ENCODE assay signal across 17 cellular contexts in genomic region chr15:85684174-85684710, GRCh38.
DNase-seq lines count a peak whose midpoint lies in the region; ATAC-seq and TF ChIP-seq lines count a peak whose summit lies in the region.
"Had no signal": no experiment of that assay in that cellular context is flagged by ENCODE, and none has a peak within 500 bp of the region (broad histone marks: within the 10 kb centered on the region; RNA-seq: fewer than 3 reads in every experiment).

No MANE protein-coding gene starts in this region.

- TF ChIP-seq CTCF in OCI-LY1 (IDR thresholded peaks at IDR 0.05; ENCODE audit: low read length) (no peak), heart left ventricle (IDR thresholded peaks at IDR 0.05) (no peak), smooth muscle cell (IDR thresholded peaks at IDR 0.05; ENCODE audit: borderline replicate concordance, insufficient read depth, poor library complexity, severe bottlenecking) (no peak)

- H3K4me3 Mint-ChIP-seq in activated naive CD4-positive, alpha-beta T cell treated with anti-CD3 and anti-CD28 coated beads, Interleukin-2, amount 50 U/mL, for 24 hours = no peak overlapping the region
- H3K4me3 Mint-ChIP-seq: CD8-positive, alpha-beta T cell had no signal

- peaks cover 7% of the 10 kb centered on the region for H3K36me3 Mint-ChIP-seq in activated naive CD4-positive, alpha-beta T cell treated with anti-CD3 and anti-CD28 coated beads, Interleukin-2, amount 50 U/mL, for 24 hours

- DNase-seq in activated naive CD4-positive, alpha-beta T cell (lab: John Stamatoyannopoulos, UW) = no peak
- peak in 1 of 5 donors; percentile 54 for DNase-seq in heart left ventricle
- no peak for DNase-seq in smooth muscle cell (lab: John Stamatoyannopoulos, UW; ENCODE audit: unreplicated experiment)
- DNase-seq in T-helper 9 cell = no peak
- DNase-seq in 8988T = no peak
- DNase-seq: CD8-positive, alpha-beta T cell; IMR-90; NCI-H1417; NCI-H1930; NCI-H2171; NCI-H446 treated with DMSO at 0.1 percent for 48 hours; NCI-H748 treated with DMSO at 0.1 percent for 48 hours had no signal

- H3K4me1 ChIP-seq in OCI-LY1 (ENCODE audit: insufficient read depth, low read length, severe bottlenecking) = peaks cover 47% of the 10 kb centered on the region
- peaks cover 0 to 48% (median 27%) of the 10 kb centered on the region in 12 donors for H3K4me1 ChIP-seq in heart left ventricle
- peaks cover 4% of the 10 kb centered on the region for H3K4me1 ChIP-seq in smooth muscle cell (ENCODE audit: low read depth)
- H3K4me1 ChIP-seq: A549, HAP-1 had no signal

- H3K9me2 ChIP-seq in OCI-LY1 (ENCODE audit: low read depth, low read length) = no peaks in the 10 kb centered on the region

- H3K27ac Mint-ChIP-seq in activated naive CD4-positive, alpha-beta T cell treated with anti-CD3 and anti-CD28 coated beads, Interleukin-2, amount 50 U/mL, for 24 hours = peak overlapping the region; percentile 74

- 58 to 70% (median 65%) methylated on average over 6 of the region's 6 CpGs for WGBS in heart left ventricle, 4 donors
- WGBS in smooth muscle cell (ENCODE audit: low lambda C conversion rate) = 91% methylated on average over 6 of the region's 6 CpGs

- no peaks in the 10 kb centered on the region for H3K27me3 ChIP-seq in OCI-LY1 (ENCODE audit: insufficient read depth, low read length)
- no peaks in the 10 kb centered on the region for H3K27me3 ChIP-seq in heart left ventricle
- H3K27me3 ChIP-seq in smooth muscle cell (ENCODE audit: low read depth) = no peaks in the 10 kb centered on the region

- H3K27ac ChIP-seq in OCI-LY1 (ENCODE audit: low read depth, low read length, poor library complexity, severe bottlenecking) (peak overlapping the region; percentile 96), heart left ventricle (peak overlapping the region in 10 of 12 donors; percentile 24 to 76 (median 44)), smooth muscle cell (ENCODE audit: low read depth) (peak overlapping the region; percentile 63)
- H3K27ac ChIP-seq: A549 had no signal

- H3F3A ChIP-seq in OCI-LY1 (ENCODE audit: insufficient read depth, low read length) (peaks cover 18% of the 10 kb centered on the region; the same call in 1 of the 2 replicates), smooth muscle cell (ENCODE audit: low read depth) (peaks cover 11% of the 10 kb centered on the region)

- H3K36me3 ChIP-seq in OCI-LY1 (ENCODE audit: insufficient read depth, low read length) (peaks cover 28% of the 10 kb centered on the region; the same call in 1 of the 2 replicates), heart left ventricle (peaks cover 0 to 99% (median 94%) of the 10 kb centered on the region in 9 donors), smooth muscle cell (ENCODE audit: low read depth) (no peaks in the 10 kb centered on the region)

- peaks cover 31% of the 10 kb centered on the region for H3K4me1 Mint-ChIP-seq in activated naive CD4-positive, alpha-beta T cell treated with anti-CD3 and anti-CD28 coated beads, Interleukin-2, amount 50 U/mL, for 24 hours

- H4K20me1 ChIP-seq in OCI-LY1 (ENCODE audit: insufficient read depth, low read length) = no peaks in the 10 kb centered on the region
- no peaks in the 10 kb centered on the region for H4K20me1 ChIP-seq in smooth muscle cell (ENCODE audit: low read depth)

- intact Hi-C loops in heart left ventricle (cut with DNase I) = loop anchor here in 1 of 10 donors (10.0 kb wide), 1 partner anchor 199 kb away; no protein-coding TSS in a partner anchor

- H3K9ac ChIP-seq in OCI-LY1 (ENCODE audit: low read length) = no peak overlapping the region
- H3K9ac ChIP-seq in smooth muscle cell (ENCODE audit: low read depth) = no peak overlapping the region

- H3K9me3 ChIP-seq in OCI-LY1 (ENCODE audit: low read length) = no peaks in the 10 kb centered on the region
- no peaks in the 10 kb centered on the region for H3K9me3 ChIP-seq in heart left ventricle
- H3K9me3 ChIP-seq in smooth muscle cell (replicated peaks; ENCODE audit: low read depth) = no peaks in the 10 kb centered on the region
- H3K9me3 ChIP-seq: A549, HAP-1 had no signal

- peak; percentile 57 to 85 (median 80) for ATAC-seq in heart left ventricle
- no peak for ATAC-seq in GM18861 (IDR thresholded peaks at IDR 0.05; ENCODE audit: unreplicated experiment)
- ATAC-seq: A549; CD8-positive, alpha-beta T cell had no signal

- no peaks in the 10 kb centered on the region for H3K27me3 Mint-ChIP-seq in activated naive CD4-positive, alpha-beta T cell treated with anti-CD3 and anti-CD28 coated beads, Interleukin-2, amount 50 U/mL, for 24 hours

- H2AFZ ChIP-seq in OCI-LY1 (ENCODE audit: low read length) (no peak overlapping the region), smooth muscle cell (ENCODE audit: low read depth) (no peak overlapping the region)

- H3K9me3 Mint-ChIP-seq in activated naive CD4-positive, alpha-beta T cell treated with anti-CD3 and anti-CD28 coated beads, Interleukin-2, amount 50 U/mL, for 24 hours = no peaks in the 10 kb centered on the region
- H3K9me3 Mint-ChIP-seq: CD8-positive, alpha-beta T cell had no signal

- H3K79me2 ChIP-seq in OCI-LY1 (ENCODE audit: insufficient read depth, low read length) (no peaks in the 10 kb centered on the region), smooth muscle cell (ENCODE audit: low read depth) (peaks cover 4% of the 10 kb centered on the region)

- no peak for TF ChIP-seq POLR2A in heart left ventricle (IDR thresholded peaks at IDR 0.05)

- H3K4me3 ChIP-seq in OCI-LY1 (ENCODE audit: low read depth, low read length, poor library complexity, severe bottlenecking) (no peak overlapping the region), heart left ventricle (peak overlapping the region in 1 of 12 donors; percentile 34), smooth muscle cell (no peak overlapping the region)
- H3K4me3 ChIP-seq: A549, HAP-1 had no signal

- H3K4me2 ChIP-seq in OCI-LY1 (ENCODE audit: low read length) (no peak overlapping the region), smooth muscle cell (no peak overlapping the region)
- H3K4me2 ChIP-seq: A549 had no signal

Comparison
In these comparisons a context has a peak if more than half of its experiments do, and no peak if none do; other contexts are left out.
1. H3K27ac ChIP-seq: peak in every context shown above with its lines; median percentile 96 in OCI-LY1; 63 in smooth muscle cell; 44 in heart left ventricle.